Comparison of ENCODE assay signal across 1 cellular context in genomic region chr1:64744492-64745180, GRCh38.
TF ChIP-seq lines count a peak whose summit lies in the region.

Gene RAVER2, plus strand, starts transcription at chr1:64745075. Its CDS starts 98 bp downstream, at chr1:64745173.

TF ChIP-seq in HEK293, 187 proteins besides CTCF, POLR2A, EP300 and RAD21 (continued from another document and continues in another):
- TF ChIP-seq ZNF26 (tag by site-specific recombination; IDR thresholded peaks at IDR 0.05) (no peak), ZNF292 (tag by site-specific recombination; IDR thresholded peaks at IDR 0.05; ENCODE audit: borderline replicate concordance, low read depth) (no peak), SCRT2 (tag by site-specific recombination; IDR thresholded peaks at IDR 0.05) (peak; percentile 78), ZBTB44 (tag by site-specific recombination; IDR thresholded peaks at IDR 0.05) (no peak), ZNF777 (tag by site-specific recombination; IDR thresholded peaks at IDR 0.05; ENCODE audit: borderline replicate concordance) (peak; percentile 54; the same call in 1 of the 2 replicates), REPIN1 (tag by site-specific recombination; IDR thresholded peaks at IDR 0.05; ENCODE audit: low read depth) (no peak), ZNF473 (tag by site-specific recombination; IDR thresholded peaks at IDR 0.05) (no peak), KLF10 (tag by site-specific recombination; IDR thresholded peaks at IDR 0.05) (no peak), ZNF654 (tag by site-specific recombination; IDR thresholded peaks at IDR 0.05; ENCODE audit: low read depth) (peak; percentile 47), RBAK (tag by site-specific recombination; IDR thresholded peaks at IDR 0.05) (no peak), MZF1 (tag by site-specific recombination; IDR thresholded peaks at IDR 0.05; ENCODE audit: borderline replicate concordance) (peak; percentile 71; the same call in 1 of the 2 replicates), ZXDB (tag by site-specific recombination; IDR thresholded peaks at IDR 0.05) (0 out of 2 replicates have a peak, but pooled peaks have one; percentile 61), ZNF704 (tag by site-specific recombination; IDR thresholded peaks at IDR 0.05) (no peak), ZNF621 (tag by site-specific recombination; IDR thresholded peaks at IDR 0.05) (no peak), ZNF211 (tag by site-specific recombination; IDR thresholded peaks at IDR 0.05; ENCODE audit: low read depth) (no peak), ZNF366 (tag by site-specific recombination; conservative IDR thresholded peaks at IDR 0.05) (no peak), REST (tag by site-specific recombination; IDR thresholded peaks at IDR 0.05) (no peak), ZNF302 (tag by site-specific recombination; IDR thresholded peaks at IDR 0.05; ENCODE audit: low read depth) (no peak), ZEB2 (tag by site-specific recombination; IDR thresholded peaks at IDR 0.05) (peak; percentile 64), ZNF837 (tag by site-specific recombination; IDR thresholded peaks at IDR 0.05) (no peak), ZNF341 (tag by site-specific recombination; IDR thresholded peaks at IDR 0.05; ENCODE audit: low read depth) (no peak), ZBTB8A (tag by site-specific recombination; IDR thresholded peaks at IDR 0.05) (peak; percentile 99), ZNF112 (tag by site-specific recombination; IDR thresholded peaks at IDR 0.05) (no peak), ZNF776 (tag by site-specific recombination; IDR thresholded peaks at IDR 0.05; ENCODE audit: borderline replicate concordance) (no peak), SP7 (tag by site-specific recombination; IDR thresholded peaks at IDR 0.05) (peak; percentile 57; the same call in 1 of the 2 replicates), EGR2 (tag by site-specific recombination; IDR thresholded peaks at IDR 0.05; ENCODE audit: low read depth) (peak; percentile 59; the same call in 1 of the 2 replicates), ZNF433 (tag by site-specific recombination; IDR thresholded peaks at IDR 0.05; ENCODE audit: low read depth) (no peak), ZNF350 (tag by site-specific recombination; IDR thresholded peaks at IDR 0.05) (no peak), ZNF157 (tag by site-specific recombination; IDR thresholded peaks at IDR 0.05) (no peak), ZNF843 (tag by site-specific recombination; IDR thresholded peaks at IDR 0.05) (no peak), ZNF37A (tag by site-specific recombination; IDR thresholded peaks at IDR 0.05) (0 out of 2 replicates have a peak, but pooled peaks have one; percentile 16), KLF8 (tag by site-specific recombination; IDR thresholded peaks at IDR 0.05) (no peak; the same call in none of the 2 replicates), ZNF184 (tag by site-specific recombination; IDR thresholded peaks at IDR 0.05) (0 out of 2 replicates have a peak, but pooled peaks have one; percentile 15), ZNF830 (tag by site-specific recombination; IDR thresholded peaks at IDR 0.05; ENCODE audit: low read depth) (no peak), SETDB1 (IDR thresholded peaks at IDR 0.05; ENCODE audit: insufficient read length, low read length) (no peak), PRDM1 (tag by site-specific recombination; IDR thresholded peaks at IDR 0.05) (no peak), ZNF16 (tag by site-specific recombination; IDR thresholded peaks at IDR 0.05; ENCODE audit: low read depth) (no peak), ZNF701 (tag by site-specific recombination; IDR thresholded peaks at IDR 0.05) (no peak), ZNF677 (tag by site-specific recombination; IDR thresholded peaks at IDR 0.05) (no peak), ZNF266 (tag by site-specific recombination; IDR thresholded peaks at IDR 0.05; ENCODE audit: low read depth) (no peak), ZNF488 (tag by site-specific recombination; IDR thresholded peaks at IDR 0.05) (no peak), KLF17 (tag by site-specific recombination; IDR thresholded peaks at IDR 0.05) (peak; percentile 35; the same call in 1 of the 2 replicates), ZNF660 (tag by site-specific recombination; IDR thresholded peaks at IDR 0.05) (peak; percentile 43; the same call in 1 of the 2 replicates), ZBTB6 (tag by site-specific recombination; IDR thresholded peaks at IDR 0.05) (no peak), ZNF624 (tag by site-specific recombination; IDR thresholded peaks at IDR 0.05) (no peak), OVOL3 (tag by site-specific recombination; IDR thresholded peaks at IDR 0.05) (no peak), BCL11B (tag by site-specific recombination; IDR thresholded peaks at IDR 0.05; ENCODE audit: low read depth) (no peak), ZNF423 (tag by site-specific recombination; IDR thresholded peaks at IDR 0.05) (no peak), KLF9 (tag by site-specific recombination; IDR thresholded peaks at IDR 0.05; ENCODE audit: low read depth) (peak; percentile 47), SP3 (tag by site-specific recombination; IDR thresholded peaks at IDR 0.05) (peak; percentile 75), SCRT1 (tag by site-specific recombination; IDR thresholded peaks at IDR 0.05; ENCODE audit: borderline replicate concordance) (no peak), ZIC2 (tag by site-specific recombination; IDR thresholded peaks at IDR 0.05) (peak; percentile 60; the same call in 1 of the 2 replicates), ZBTB7A (tag by site-specific recombination; IDR thresholded peaks at IDR 0.05; ENCODE audit: low read depth) (no peak), ZNF707 (tag by site-specific recombination; IDR thresholded peaks at IDR 0.05) (no peak), ZNF121 (tag by site-specific recombination; IDR thresholded peaks at IDR 0.05) (no peak)
- TF ChIP-seq, protein P1, sequence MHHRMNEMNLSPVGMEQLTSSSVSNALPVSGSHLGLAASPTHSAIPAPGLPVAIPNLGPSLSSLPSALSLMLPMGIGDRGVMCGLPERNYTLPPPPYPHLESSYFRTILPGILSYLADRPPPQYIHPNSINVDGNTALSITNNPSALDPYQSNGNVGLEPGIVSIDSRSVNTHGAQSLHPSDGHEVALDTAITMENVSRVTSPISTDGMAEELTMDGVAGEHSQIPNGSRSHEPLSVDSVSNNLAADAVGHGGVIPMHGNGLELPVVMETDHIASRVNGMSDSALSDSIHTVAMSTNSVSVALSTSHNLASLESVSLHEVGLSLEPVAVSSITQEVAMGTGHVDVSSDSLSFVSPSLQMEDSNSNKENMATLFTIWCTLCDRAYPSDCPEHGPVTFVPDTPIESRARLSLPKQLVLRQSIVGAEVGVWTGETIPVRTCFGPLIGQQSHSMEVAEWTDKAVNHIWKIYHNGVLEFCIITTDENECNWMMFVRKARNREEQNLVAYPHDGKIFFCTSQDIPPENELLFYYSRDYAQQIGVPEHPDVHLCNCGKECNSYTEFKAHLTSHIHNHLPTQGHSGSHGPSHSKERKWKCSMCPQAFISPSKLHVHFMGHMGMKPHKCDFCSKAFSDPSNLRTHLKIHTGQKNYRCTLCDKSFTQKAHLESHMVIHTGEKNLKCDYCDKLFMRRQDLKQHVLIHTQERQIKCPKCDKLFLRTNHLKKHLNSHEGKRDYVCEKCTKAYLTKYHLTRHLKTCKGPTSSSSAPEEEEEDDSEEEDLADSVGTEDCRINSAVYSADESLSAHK (tag by site-specific recombination; IDR thresholded peaks at IDR 0.05), result peak; percentile 95
- TF ChIP-seq, protein P2, sequence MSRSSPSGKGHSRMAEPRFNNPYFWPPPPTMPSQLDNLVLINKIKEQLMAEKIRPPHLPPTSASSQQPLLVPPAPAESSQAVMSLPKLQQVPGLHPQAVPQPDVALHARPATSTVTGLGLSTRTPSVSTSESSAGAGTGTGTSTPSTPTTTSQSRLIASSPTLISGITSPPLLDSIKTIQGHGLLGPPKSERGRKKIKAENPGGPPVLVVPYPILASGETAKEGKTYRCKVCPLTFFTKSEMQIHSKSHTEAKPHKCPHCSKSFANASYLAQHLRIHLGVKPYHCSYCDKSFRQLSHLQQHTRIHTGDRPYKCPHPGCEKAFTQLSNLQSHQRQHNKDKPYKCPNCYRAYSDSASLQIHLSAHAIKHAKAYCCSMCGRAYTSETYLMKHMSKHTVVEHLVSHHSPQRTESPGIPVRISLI (tag by site-specific recombination; IDR thresholded peaks at IDR 0.05), result no peak
